Comparison of ENCODE assay signal across 8 cellular contexts in the genomic region with DNA sequence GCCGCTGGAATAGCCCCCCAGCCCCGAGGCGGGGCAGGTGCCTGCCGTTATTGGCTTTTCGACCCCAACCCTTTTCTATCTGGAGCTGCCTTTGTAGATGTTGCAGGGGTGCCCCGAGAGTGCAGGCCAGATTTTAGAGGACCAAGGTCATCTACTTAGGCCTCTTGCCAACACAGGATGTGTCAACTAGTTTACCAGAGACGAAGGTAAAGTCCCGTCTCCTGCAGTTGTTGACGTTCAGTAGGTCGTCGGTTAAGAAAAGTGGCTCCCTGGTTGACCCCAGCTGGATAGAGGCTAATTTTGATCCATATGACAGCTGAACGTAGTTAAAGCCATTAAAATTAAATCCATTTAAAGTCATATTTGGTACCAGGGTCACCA. TPM values are rescaled to one million over a fixed set of nuclear protein-coding genes. Genes with fewer than 3 reads are reported as not detected.
DNase-seq lines count a peak whose midpoint lies in the region; ATAC-seq, FAIRE-seq and TF ChIP-seq lines count a peak whose summit lies in the region.

No MANE protein-coding gene starts in this region.

- H3K4me1 Mint-ChIP-seq in WTC11 = peaks cover 22% of the 10 kb centered on the region
- peaks cover 22% of the 10 kb centered on the region for H3K4me1 Mint-ChIP-seq in progenitor cell of endocrine pancreas (ENCODE audit: low read depth)

- peak; percentile 12 for ATAC-seq in HG03159 (IDR thresholded peaks at IDR 0.05; ENCODE audit: unreplicated experiment)
- no peak; the same call in 1 of the 2 replicates for ATAC-seq in WTC11
- no peak for ATAC-seq in GM21360 (IDR thresholded peaks at IDR 0.05; ENCODE audit: unreplicated experiment)

- POLR2A ChIA-PET in AG04449 (lab: Yijun Ruan, JAX) (no interaction called here), WTC11 (lab: Charles Lee) (interaction anchor here (0.6 to 0.7 kb wide), 4 partner anchors 76 to 216 kb away, joined by 3 read pairs; no protein-coding TSS in a partner anchor)

- H3K9me3 Mint-ChIP-seq in WTC11 (no peaks in the 10 kb centered on the region), progenitor cell of endocrine pancreas (ENCODE audit: low read depth) (no peaks in the 10 kb centered on the region)

- TF ChIP-seq CTCF in AG04449 (IDR thresholded peaks at IDR 0.05; ENCODE audit: insufficient read depth, low read length, missing control alignments) (no peak), GM13977 (IDR thresholded peaks at IDR 0.05; ENCODE audit: extremely low read depth, insufficient read depth, missing control alignments) (no peak), WTC11 (IDR thresholded peaks at IDR 0.05) (no peak), progenitor cell of endocrine pancreas (IDR thresholded peaks at IDR 0.05; ENCODE audit: unreplicated experiment) (no peak)

- H3K36me3 Mint-ChIP-seq in WTC11 (0 out of 2 replicates have a peak, but pooled peaks cover 5% of the 10 kb centered on the region), progenitor cell of endocrine pancreas (ENCODE audit: insufficient read depth) (peaks cover 2% of the 10 kb centered on the region)

- CTCF ChIA-PET in AG04449 (lab: Yijun Ruan, JAX) (interaction anchor here (0.9 to 1.1 kb wide), 2 partner anchors 14 to 352 kb away, joined by 3 read pairs; no protein-coding TSS in a partner anchor), WTC11 (lab: Charles Lee) (interaction anchor here (1.0 to 1.2 kb wide), 2 partner anchors 96 to 97 kb away, joined by 3 read pairs; no protein-coding TSS in a partner anchor)

- H3K4me3 Mint-ChIP-seq in WTC11 (peak overlapping the region; percentile 86), progenitor cell of endocrine pancreas (ENCODE audit: low read depth) (peak overlapping the region; percentile 86)

- peak overlapping the region; percentile 94 for H3K27ac Mint-ChIP-seq in WTC11
- H3K27ac Mint-ChIP-seq in progenitor cell of endocrine pancreas = peak overlapping the region; percentile 98

- DNase-seq in AG04449 (ENCODE audit: low read depth, low spot score) (no peak), GM13977 (ENCODE audit: low spot score) (peak; percentile 12), WTC11 (ENCODE audit: low spot score) (no peak), frontal cortex (ENCODE audit: low spot score in 2 of 2) (peak; percentile 5), progenitor cell of endocrine pancreas (ENCODE audit: low spot score, unreplicated experiment) (no peak), NCI-H2107 (lab: John Stamatoyannopoulos, UW) (no peak)

- H3K4me3 ChIP-seq in AG04449 (ENCODE audit: low read depth, low read length) = peak overlapping the region; percentile 68

- H3K27me3 Mint-ChIP-seq in WTC11 (ENCODE audit: low read depth) = no peaks in the 10 kb centered on the region
- no peaks in the 10 kb centered on the region for H3K27me3 Mint-ChIP-seq in progenitor cell of endocrine pancreas

- FAIRE-seq in frontal cortex (lab: Jason Lieb, UNC) = no peak

- in situ Hi-C loops in GM13977 (cut with MboI; ENCODE audit: low pct_unique_long_range_greater_than_20kb, low sequenced_read_pairs, unreplicated experiment) = loop anchor here (25.0 kb wide), 1 partner anchor 477 kb away; a partner anchor contains a TSS

TF ChIP-seq in WTC11, 78 proteins besides CTCF, POLR2A, EP300 and RAD21:
- TF ChIP-seq ZNF423 (CRISPR knock-in tag; IDR thresholded peaks at IDR 0.05) = no peak
- TF ChIP-seq, protein P1, sequence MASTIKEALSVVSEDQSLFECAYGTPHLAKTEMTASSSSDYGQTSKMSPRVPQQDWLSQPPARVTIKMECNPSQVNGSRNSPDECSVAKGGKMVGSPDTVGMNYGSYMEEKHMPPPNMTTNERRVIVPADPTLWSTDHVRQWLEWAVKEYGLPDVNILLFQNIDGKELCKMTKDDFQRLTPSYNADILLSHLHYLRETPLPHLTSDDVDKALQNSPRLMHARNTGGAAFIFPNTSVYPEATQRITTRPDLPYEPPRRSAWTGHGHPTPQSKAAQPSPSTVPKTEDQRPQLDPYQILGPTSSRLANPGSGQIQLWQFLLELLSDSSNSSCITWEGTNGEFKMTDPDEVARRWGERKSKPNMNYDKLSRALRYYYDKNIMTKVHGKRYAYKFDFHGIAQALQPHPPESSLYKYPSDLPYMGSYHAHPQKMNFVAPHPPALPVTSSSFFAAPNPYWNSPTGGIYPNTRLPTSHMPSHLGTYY (CRISPR knock-in tag; IDR thresholded peaks at IDR 0.05) = no peak
- TF ChIP-seq ATF1 (CRISPR knock-in tag; IDR thresholded peaks at IDR 0.05) = no peak
- TF ChIP-seq, protein P2, sequence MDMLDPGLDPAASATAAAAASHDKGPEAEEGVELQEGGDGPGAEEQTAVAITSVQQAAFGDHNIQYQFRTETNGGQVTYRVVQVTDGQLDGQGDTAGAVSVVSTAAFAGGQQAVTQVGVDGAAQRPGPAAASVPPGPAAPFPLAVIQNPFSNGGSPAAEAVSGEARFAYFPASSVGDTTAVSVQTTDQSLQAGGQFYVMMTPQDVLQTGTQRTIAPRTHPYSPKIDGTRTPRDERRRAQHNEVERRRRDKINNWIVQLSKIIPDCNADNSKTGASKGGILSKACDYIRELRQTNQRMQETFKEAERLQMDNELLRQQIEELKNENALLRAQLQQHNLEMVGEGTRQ (CRISPR knock-in tag; IDR thresholded peaks at IDR 0.05) = no peak
- TF ChIP-seq EMX1 (CRISPR knock-in tag; IDR thresholded peaks at IDR 0.05) = 0 out of 2 replicates have a peak, but pooled peaks have one; percentile 0
- no peak for TF ChIP-seq SMAD4 (CRISPR knock-in tag; IDR thresholded peaks at IDR 0.05)

RNA-seq across cellular contexts. Expression of a gene that starts 0.6 kb away (rescaled TPM):
- total RNA-seq in WTC11 (2021) (108 to 120 TPM (median 113 TPM) in 3 replicates), frontal cortex (278 TPM), progenitor cell of endocrine pancreas (118 and 126 TPM in 2 replicates)

Comparison
In these comparisons a context has a peak if more than half of its experiments do, and no peak if none do; other contexts are left out.
1. DNase-seq: peak in GM13977 (single experiment) and frontal cortex (2 of 2); none in AG04449 (single experiment), WTC11 (single experiment), progenitor cell of endocrine pancreas (single experiment) and NCI-H2107 (single experiment).